1 cellular context compared by ENCODE assay signal in the genomic region with DNA sequence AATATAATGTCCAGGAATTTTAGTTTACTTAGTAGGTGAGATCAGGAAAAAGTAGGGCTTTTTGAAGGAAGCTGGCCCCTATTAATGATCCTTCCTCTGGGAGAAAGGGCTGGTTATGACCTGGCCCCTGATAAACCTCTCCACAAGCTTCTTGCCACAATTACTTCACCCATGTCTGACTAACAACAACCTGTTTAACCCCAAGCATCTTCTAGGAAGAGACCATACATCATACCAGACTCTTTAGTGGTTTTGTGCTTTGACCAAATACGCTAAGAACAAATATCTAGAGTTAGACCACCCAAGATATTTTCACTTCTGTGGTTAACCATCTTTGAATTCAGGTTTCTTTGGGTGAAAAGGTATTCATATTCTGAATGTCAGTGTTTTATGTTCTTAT.
A peak's percentile ranks its signal among the peaks of the same experiment; 100 is the strongest.
TF ChIP-seq lines count a peak whose summit lies in the region.

No MANE protein-coding gene starts in this region.

TF ChIP-seq in GM12878, 131 proteins besides CTCF, POLR2A, EP300 and RAD21:
- no peak for TF ChIP-seq ZBTB4 (CRISPR knock-in tag; IDR thresholded peaks at IDR 0.05)
- 0 out of 2 replicates have a peak, but pooled peaks have one; percentile 19 for TF ChIP-seq RUNX3 (IDR thresholded peaks at IDR 0.05; ENCODE audit: low read length)
- no peak for TF ChIP-seq TCF3 (IDR thresholded peaks at IDR 0.05; ENCODE audit: borderline replicate concordance, insufficient read depth, low read depth, low read length)
